In genomic region chr10:11177926-11178453, GRCh38 we compare ENCODE assay signal across 11 cellular contexts.
DNase-seq lines count a peak whose midpoint lies in the region; ATAC-seq, FAIRE-seq and TF ChIP-seq lines count a peak whose summit lies in the region.
"Had no signal": no experiment of that assay in that cellular context is flagged by ENCODE, and none has a peak within 500 bp of the region (broad histone marks: within the 10 kb centered on the region; RNA-seq: fewer than 3 reads in every experiment).

No MANE protein-coding gene starts in this region.

- peak overlapping the region in 11 of 12 donors; percentile 26 to 98 (median 62) for H3K27ac ChIP-seq in heart left ventricle
- H3K27ac ChIP-seq in thymus (ENCODE audit: low read depth): peak overlapping the region; percentile 86
- H3K27ac ChIP-seq: parathyroid adenoma, SJSA1 had no signal

- peak; percentile 51 to 63 (median 56) for ATAC-seq in heart left ventricle

- 64 to 87% (median 73%) methylated on average over 18 of the region's 18 CpGs for WGBS in heart left ventricle, 4 donors
- 71% methylated on average over 18 of the region's 18 CpGs for WGBS in thymus

- H3K9me3 ChIP-seq in heart left ventricle (no peaks in the 10 kb centered on the region), thymus (ENCODE audit: control insufficient read depth) (no peaks in the 10 kb centered on the region)
- H3K9me3 ChIP-seq: SJSA1 had no signal

- FAIRE-seq in GM19239 (lab: Jason Lieb, UNC): no peak

- H3K4me1 ChIP-seq in heart left ventricle (peaks cover 0 to 99% (median 58%) of the 10 kb centered on the region in 12 donors), thymus (ENCODE audit: control insufficient read depth, insufficient read depth, low read length) (peaks cover 70% of the 10 kb centered on the region)
- H3K4me1 ChIP-seq: parathyroid adenoma, SJSA1 had no signal

- peaks cover 0 to 25% (median 10%) of the 10 kb centered on the region in 9 donors for H3K36me3 ChIP-seq in heart left ventricle
- peaks cover 33% of the 10 kb centered on the region for H3K36me3 ChIP-seq in thymus (ENCODE audit: control insufficient read depth, insufficient read depth)
- H3K36me3 ChIP-seq: SJSA1 had no signal

- H3K4me3 ChIP-seq in heart left ventricle: peak overlapping the region in 1 of 12 donors; percentile 45
- peak overlapping the region; percentile 29 for H3K4me3 ChIP-seq in thymus (ENCODE audit: low read length)
- H3K4me3 ChIP-seq: SJSA1 had no signal

- peak; percentile 76 for DNase-seq in activated effector memory CD4-positive, alpha-beta T cell treated with anti-CD3 and anti-CD28 coated beads, Interleukin-2, amount 50 U/mL, for 16 hours
- DNase-seq in activated effector memory CD4-positive, alpha-beta T cell treated with Interleukin-2 at 50 U/mL for 16 hours: no peak
- DNase-seq in T-helper 9 cell (peak; percentile 26), heart left ventricle (peak in 1 of 5 donors; percentile 56), middle frontal gyrus (ENCODE audit: extremely low spot score, low spot score) (no peak), NCI-H2081 treated with DMSO at 0.1 percent for 48 hours (lab: John Stamatoyannopoulos, UW) (no peak), GM19239 (ENCODE audit: insufficient read length, low spot score) (no peak)
- DNase-seq: COR-L47 had no signal

- no peaks in the 10 kb centered on the region for H3K27me3 ChIP-seq in heart left ventricle
- no peaks in the 10 kb centered on the region for H3K27me3 ChIP-seq in thymus (ENCODE audit: control insufficient read depth, insufficient read depth)
- H3K27me3 ChIP-seq: SJSA1 had no signal

- intact Hi-C loops in heart left ventricle (cut with DNase I): loop anchor here in 4 of 10 donors (5.0 to 10.0 kb wide), 2 partner anchors 87 to 89 kb away; no protein-coding TSS in a partner anchor

- peak in 4 of 12 donors; percentile 6 to 36 (median 20) for TF ChIP-seq CTCF in heart left ventricle (IDR thresholded peaks at IDR 0.05)

- TF ChIP-seq POLR2A in heart left ventricle (IDR thresholded peaks at IDR 0.05): no peak

Comparison
In these comparisons a context has a peak if more than half of its experiments do, and no peak if none do; other contexts are left out.
1. DNase-seq: peak in activated effector memory CD4-positive, alpha-beta T cell treated with anti-CD3 and anti-CD28 coated beads, Interleukin-2, amount 50 U/mL, for 16 hours (single experiment) and T-helper 9 cell (single experiment); none in activated effector memory CD4-positive, alpha-beta T cell treated with Interleukin-2 at 50 U/mL for 16 hours (single experiment), middle frontal gyrus (single experiment), NCI-H2081 treated with DMSO at 0.1 percent for 48 hours (single experiment) and GM19239 (single experiment).